Comparison of ENCODE assay signal across 1 cellular context in the genomic region with DNA sequence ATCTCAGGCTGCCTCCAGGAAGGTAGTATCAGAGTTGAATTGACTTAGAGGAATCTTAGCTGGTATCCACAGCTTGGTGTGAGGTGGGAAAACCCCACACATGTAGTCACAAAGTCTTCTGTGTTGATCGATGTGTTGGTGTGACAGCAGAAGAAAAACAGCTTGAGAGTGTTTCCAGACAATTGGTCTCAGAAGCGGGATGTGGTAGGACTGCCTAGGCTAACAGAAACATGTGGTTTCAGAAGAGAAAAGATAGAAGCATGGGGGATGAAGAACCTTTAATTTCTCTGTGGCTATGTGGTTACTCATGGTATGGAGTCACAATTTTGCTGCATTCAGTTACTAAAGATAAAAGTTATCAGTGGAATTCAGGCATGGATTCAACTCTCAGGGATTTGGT.
TF ChIP-seq lines count a peak whose summit lies in the region.

No MANE protein-coding gene starts in this region.

TF ChIP-seq in GM12878, 131 proteins besides CTCF, POLR2A, EP300 and RAD21 (continued from another document and continues in another):
- TF ChIP-seq ZSCAN29 (IDR thresholded peaks at IDR 0.05): no peak
- no peak for TF ChIP-seq E2F4 (IDR thresholded peaks at IDR 0.05; ENCODE audit: low read depth, low read length)
- TF ChIP-seq, protein P1, sequence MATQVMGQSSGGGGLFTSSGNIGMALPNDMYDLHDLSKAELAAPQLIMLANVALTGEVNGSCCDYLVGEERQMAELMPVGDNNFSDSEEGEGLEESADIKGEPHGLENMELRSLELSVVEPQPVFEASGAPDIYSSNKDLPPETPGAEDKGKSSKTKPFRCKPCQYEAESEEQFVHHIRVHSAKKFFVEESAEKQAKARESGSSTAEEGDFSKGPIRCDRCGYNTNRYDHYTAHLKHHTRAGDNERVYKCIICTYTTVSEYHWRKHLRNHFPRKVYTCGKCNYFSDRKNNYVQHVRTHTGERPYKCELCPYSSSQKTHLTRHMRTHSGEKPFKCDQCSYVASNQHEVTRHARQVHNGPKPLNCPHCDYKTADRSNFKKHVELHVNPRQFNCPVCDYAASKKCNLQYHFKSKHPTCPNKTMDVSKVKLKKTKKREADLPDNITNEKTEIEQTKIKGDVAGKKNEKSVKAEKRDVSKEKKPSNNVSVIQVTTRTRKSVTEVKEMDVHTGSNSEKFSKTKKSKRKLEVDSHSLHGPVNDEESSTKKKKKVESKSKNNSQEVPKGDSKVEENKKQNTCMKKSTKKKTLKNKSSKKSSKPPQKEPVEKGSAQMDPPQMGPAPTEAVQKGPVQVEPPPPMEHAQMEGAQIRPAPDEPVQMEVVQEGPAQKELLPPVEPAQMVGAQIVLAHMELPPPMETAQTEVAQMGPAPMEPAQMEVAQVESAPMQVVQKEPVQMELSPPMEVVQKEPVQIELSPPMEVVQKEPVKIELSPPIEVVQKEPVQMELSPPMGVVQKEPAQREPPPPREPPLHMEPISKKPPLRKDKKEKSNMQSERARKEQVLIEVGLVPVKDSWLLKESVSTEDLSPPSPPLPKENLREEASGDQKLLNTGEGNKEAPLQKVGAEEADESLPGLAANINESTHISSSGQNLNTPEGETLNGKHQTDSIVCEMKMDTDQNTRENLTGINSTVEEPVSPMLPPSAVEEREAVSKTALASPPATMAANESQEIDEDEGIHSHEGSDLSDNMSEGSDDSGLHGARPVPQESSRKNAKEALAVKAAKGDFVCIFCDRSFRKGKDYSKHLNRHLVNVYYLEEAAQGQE (IDR thresholded peaks at IDR 0.05; ENCODE audit: low read depth, low read length): no peak
- TF ChIP-seq, protein P2, sequence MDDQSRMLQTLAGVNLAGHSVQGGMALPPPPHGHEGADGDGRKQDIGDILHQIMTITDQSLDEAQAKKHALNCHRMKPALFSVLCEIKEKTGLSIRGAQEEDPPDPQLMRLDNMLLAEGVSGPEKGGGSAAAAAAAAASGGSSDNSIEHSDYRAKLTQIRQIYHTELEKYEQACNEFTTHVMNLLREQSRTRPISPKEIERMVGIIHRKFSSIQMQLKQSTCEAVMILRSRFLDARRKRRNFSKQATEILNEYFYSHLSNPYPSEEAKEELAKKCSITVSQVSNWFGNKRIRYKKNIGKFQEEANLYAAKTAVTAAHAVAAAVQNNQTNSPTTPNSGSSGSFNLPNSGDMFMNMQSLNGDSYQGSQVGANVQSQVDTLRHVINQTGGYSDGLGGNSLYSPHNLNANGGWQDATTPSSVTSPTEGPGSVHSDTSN (IDR thresholded peaks at IDR 0.05; ENCODE audit: insufficient replicate concordance, low read depth, low read length): peak; percentile 75
- TF ChIP-seq BCL11A (IDR thresholded peaks at IDR 0.05; ENCODE audit: low read depth, low read length): no peak
- TF ChIP-seq HDGF (IDR thresholded peaks at IDR 0.05): no peak
- TF ChIP-seq JUND (IDR thresholded peaks at IDR 0.05; ENCODE audit: low read depth, low read length): no peak
- TF ChIP-seq, protein P3, sequence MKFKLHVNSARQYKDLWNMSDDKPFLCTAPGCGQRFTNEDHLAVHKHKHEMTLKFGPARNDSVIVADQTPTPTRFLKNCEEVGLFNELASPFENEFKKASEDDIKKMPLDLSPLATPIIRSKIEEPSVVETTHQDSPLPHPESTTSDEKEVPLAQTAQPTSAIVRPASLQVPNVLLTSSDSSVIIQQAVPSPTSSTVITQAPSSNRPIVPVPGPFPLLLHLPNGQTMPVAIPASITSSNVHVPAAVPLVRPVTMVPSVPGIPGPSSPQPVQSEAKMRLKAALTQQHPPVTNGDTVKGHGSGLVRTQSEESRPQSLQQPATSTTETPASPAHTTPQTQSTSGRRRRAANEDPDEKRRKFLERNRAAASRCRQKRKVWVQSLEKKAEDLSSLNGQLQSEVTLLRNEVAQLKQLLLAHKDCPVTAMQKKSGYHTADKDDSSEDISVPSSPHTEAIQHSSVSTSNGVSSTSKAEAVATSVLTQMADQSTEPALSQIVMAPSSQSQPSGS (IDR thresholded peaks at IDR 0.05; ENCODE audit: low read length): no peak
- TF ChIP-seq IKZF1 (conservative IDR thresholded peaks at IDR 0.05): peak; percentile 70
- no peak for TF ChIP-seq MYC (IDR thresholded peaks at IDR 0.05; ENCODE audit: insufficient read depth, insufficient read length, insufficient replicate concordance, low read length, severe bottlenecking)
- no peak for TF ChIP-seq ZNF622 (IDR thresholded peaks at IDR 0.05)
- TF ChIP-seq ZZZ3 (IDR thresholded peaks at IDR 0.05; ENCODE audit: control insufficient read depth, insufficient read length, low read depth): no peak
- no peak for TF ChIP-seq KDM1A (IDR thresholded peaks at IDR 0.05; ENCODE audit: borderline replicate concordance)
- no peak for TF ChIP-seq SIX5 (IDR thresholded peaks at IDR 0.05; ENCODE audit: low read depth, low read length, severe bottlenecking)
- no peak for TF ChIP-seq MYB (IDR thresholded peaks at IDR 0.05; ENCODE audit: borderline replicate concordance, low read depth, low read length)
- TF ChIP-seq NR2C2 (IDR thresholded peaks at IDR 0.05; ENCODE audit: borderline replicate concordance, control insufficient read depth, insufficient read length, low read depth): no peak
- no peak for TF ChIP-seq ESRRA (IDR thresholded peaks at IDR 0.05; ENCODE audit: low read length)
- peak; percentile 42 for TF ChIP-seq RUNX3 (IDR thresholded peaks at IDR 0.05; ENCODE audit: low read length)
- TF ChIP-seq SREBF1 (IDR thresholded peaks at IDR 0.05; ENCODE audit: low read length): no peak
- TF ChIP-seq, protein P4, sequence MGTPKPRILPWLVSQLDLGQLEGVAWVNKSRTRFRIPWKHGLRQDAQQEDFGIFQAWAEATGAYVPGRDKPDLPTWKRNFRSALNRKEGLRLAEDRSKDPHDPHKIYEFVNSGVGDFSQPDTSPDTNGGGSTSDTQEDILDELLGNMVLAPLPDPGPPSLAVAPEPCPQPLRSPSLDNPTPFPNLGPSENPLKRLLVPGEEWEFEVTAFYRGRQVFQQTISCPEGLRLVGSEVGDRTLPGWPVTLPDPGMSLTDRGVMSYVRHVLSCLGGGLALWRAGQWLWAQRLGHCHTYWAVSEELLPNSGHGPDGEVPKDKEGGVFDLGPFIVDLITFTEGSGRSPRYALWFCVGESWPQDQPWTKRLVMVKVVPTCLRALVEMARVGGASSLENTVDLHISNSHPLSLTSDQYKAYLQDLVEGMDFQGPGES (IDR thresholded peaks at IDR 0.05): no peak
- no peak for TF ChIP-seq RB1 (IDR thresholded peaks at IDR 0.05; ENCODE audit: borderline replicate concordance)
- no peak for TF ChIP-seq NR2C1 (IDR thresholded peaks at IDR 0.05)
- TF ChIP-seq RBBP5 (conservative IDR thresholded peaks at IDR 0.05): no peak
- peak; percentile 16 for TF ChIP-seq RELA (IDR thresholded peaks at IDR 0.05; ENCODE audit: borderline replicate concordance, partially characterized antibody)
- no peak for TF ChIP-seq E4F1 (IDR thresholded peaks at IDR 0.05; ENCODE audit: borderline replicate concordance, partially characterized antibody)
- no peak for TF ChIP-seq POLR2AphosphoS2 (IDR thresholded peaks at IDR 0.05; ENCODE audit: low read depth, low read length)
- no peak for TF ChIP-seq ZNF384 (IDR thresholded peaks at IDR 0.05; ENCODE audit: borderline replicate concordance, low read depth, low read length)
- TF ChIP-seq SP1 (IDR thresholded peaks at IDR 0.05; ENCODE audit: low read depth, low read length): no peak
- no peak for TF ChIP-seq EED (IDR thresholded peaks at IDR 0.05; ENCODE audit: low read depth)
- TF ChIP-seq, protein P5, sequence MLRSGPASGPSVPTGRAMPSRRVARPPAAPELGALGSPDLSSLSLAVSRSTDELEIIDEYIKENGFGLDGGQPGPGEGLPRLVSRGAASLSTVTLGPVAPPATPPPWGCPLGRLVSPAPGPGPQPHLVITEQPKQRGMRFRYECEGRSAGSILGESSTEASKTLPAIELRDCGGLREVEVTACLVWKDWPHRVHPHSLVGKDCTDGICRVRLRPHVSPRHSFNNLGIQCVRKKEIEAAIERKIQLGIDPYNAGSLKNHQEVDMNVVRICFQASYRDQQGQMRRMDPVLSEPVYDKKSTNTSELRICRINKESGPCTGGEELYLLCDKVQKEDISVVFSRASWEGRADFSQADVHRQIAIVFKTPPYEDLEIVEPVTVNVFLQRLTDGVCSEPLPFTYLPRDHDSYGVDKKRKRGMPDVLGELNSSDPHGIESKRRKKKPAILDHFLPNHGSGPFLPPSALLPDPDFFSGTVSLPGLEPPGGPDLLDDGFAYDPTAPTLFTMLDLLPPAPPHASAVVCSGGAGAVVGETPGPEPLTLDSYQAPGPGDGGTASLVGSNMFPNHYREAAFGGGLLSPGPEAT (IDR thresholded peaks at IDR 0.05; ENCODE audit: low read depth): peak; percentile 65; the same call in 1 of the 2 replicates
- TF ChIP-seq, protein P6, sequence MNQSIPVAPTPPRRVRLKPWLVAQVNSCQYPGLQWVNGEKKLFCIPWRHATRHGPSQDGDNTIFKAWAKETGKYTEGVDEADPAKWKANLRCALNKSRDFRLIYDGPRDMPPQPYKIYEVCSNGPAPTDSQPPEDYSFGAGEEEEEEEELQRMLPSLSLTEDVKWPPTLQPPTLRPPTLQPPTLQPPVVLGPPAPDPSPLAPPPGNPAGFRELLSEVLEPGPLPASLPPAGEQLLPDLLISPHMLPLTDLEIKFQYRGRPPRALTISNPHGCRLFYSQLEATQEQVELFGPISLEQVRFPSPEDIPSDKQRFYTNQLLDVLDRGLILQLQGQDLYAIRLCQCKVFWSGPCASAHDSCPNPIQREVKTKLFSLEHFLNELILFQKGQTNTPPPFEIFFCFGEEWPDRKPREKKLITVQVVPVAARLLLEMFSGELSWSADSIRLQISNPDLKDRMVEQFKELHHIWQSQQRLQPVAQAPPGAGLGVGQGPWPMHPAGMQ (IDR thresholded peaks at IDR 0.05; ENCODE audit: borderline replicate concordance): no peak
- TF ChIP-seq MTA2 (IDR thresholded peaks at IDR 0.05; ENCODE audit: low read depth): peak; percentile 77
- TF ChIP-seq KLF5 (IDR thresholded peaks at IDR 0.05; ENCODE audit: partially characterized antibody): no peak
- TF ChIP-seq CHD2 (IDR thresholded peaks at IDR 0.05; ENCODE audit: borderline replicate concordance, low read depth, low read length): peak; percentile 39; the same call in 1 of the 2 replicates
- no peak for TF ChIP-seq MEF2A (IDR thresholded peaks at IDR 0.05; ENCODE audit: insufficient read depth, low read depth, low read length)
- no peak for TF ChIP-seq CEBPB (IDR thresholded peaks at IDR 0.05; ENCODE audit: borderline replicate concordance in 1 of 2, low read depth in 2 of 2, low read length in 2 of 2)
- TF ChIP-seq BHLHE40 (IDR thresholded peaks at IDR 0.05; ENCODE audit: borderline replicate concordance in 1 of 2, low read depth in 2 of 2, low read length in 1 of 2): 0 out of 4 replicates have a peak, but pooled peaks of 1 of the 2 experiments have one; percentile 29
- no peak for TF ChIP-seq ZNF592 (IDR thresholded peaks at IDR 0.05)
- no peak for TF ChIP-seq CREB1 (IDR thresholded peaks at IDR 0.05; ENCODE audit: low read depth)
- no peak for TF ChIP-seq RFX5 (IDR thresholded peaks at IDR 0.05; ENCODE audit: low read depth, low read length)
